ENCODE assay signal across 22 cellular contexts in genomic region chr6:40353967-40354452, GRCh38.
DNase-seq lines count a peak whose midpoint lies in the region; ATAC-seq and TF ChIP-seq lines count a peak whose summit lies in the region.
"Had no signal": no experiment of that assay in that cellular context is flagged by ENCODE, and none has a peak within 500 bp of the region (broad histone marks: within the 10 kb centered on the region; RNA-seq: fewer than 3 reads in every experiment).

No MANE protein-coding gene starts in this region.

- TF ChIP-seq CTCF in upper lobe of right lung (IDR thresholded peaks at IDR 0.05) = no peak

- peaks cover 0 to 10% (median 0%) of the 10 kb centered on the region in 7 donors for H3K4me1 Mint-ChIP-seq in naive thymus-derived CD4-positive, alpha-beta T cell
- H3K4me1 Mint-ChIP-seq: IgD-negative memory B cell had no signal

- H3K9me3 ChIP-seq in upper lobe of right lung = no peaks in the 10 kb centered on the region
- no peaks in the 10 kb centered on the region for H3K9me3 ChIP-seq in naive thymus-derived CD4-positive, alpha-beta T cell (ENCODE audit: control insufficient read depth in 2 of 3, low read length in 3 of 3)
- H3K9me3 ChIP-seq: Peyer's patch, SJCRH30 had no signal

- H3K4me1 ChIP-seq in upper lobe of right lung = no peaks in the 10 kb centered on the region
- H3K4me1 ChIP-seq in naive thymus-derived CD4-positive, alpha-beta T cell (ENCODE audit: control insufficient read depth in 2 of 2, insufficient read depth in 2 of 2, low read length in 2 of 2) = no peaks in the 10 kb centered on the region
- H3K4me1 ChIP-seq: Peyer's patch had no signal

- H3K27me3 ChIP-seq in upper lobe of right lung = no peaks in the 10 kb centered on the region
- no peaks in the 10 kb centered on the region for H3K27me3 ChIP-seq in naive thymus-derived CD4-positive, alpha-beta T cell (ENCODE audit: control insufficient read depth in 2 of 2, insufficient read depth in 2 of 2, low read length in 2 of 2)
- H3K27me3 ChIP-seq: Peyer's patch, SJCRH30 had no signal

- DNase-seq in activated CD8-positive, alpha-beta memory T cell treated with anti-CD3 and anti-CD28 coated beads for 24 hours = peak; percentile 28
- DNase-seq in activated CD8-positive, alpha-beta memory T cell treated with anti-CD3 and anti-CD28 coated beads, Interleukin-2, amount 50 U/mL, for 4 hours = no peak
- DNase-seq in OCI-M1 (lab: John Stamatoyannopoulos, UW) (peak; percentile 54), iPS-NIHi7 (ENCODE audit: extremely low spot score) (peak; percentile 5), upper lobe of right lung (no peak), DMS114 treated with DMSO at 0.1 percent for 48 hours (lab: John Stamatoyannopoulos, UW; ENCODE audit: unreplicated experiment) (no peak), NCI-H2081 (lab: John Stamatoyannopoulos, UW) (no peak)
- no peak for DNase-seq in naive thymus-derived CD4-positive, alpha-beta T cell
- DNase-seq: AML-193; C1 segment of cervical spinal cord; CD8-positive, alpha-beta T cell; DMS153; HCEC 1CT; NCI-H1694 treated with DMSO at 0.1 percent for 48 hours; NCI-H2107; NCI-H510A; NCI-H748 treated with DMSO at 0.1 percent for 48 hours; NK-92 treated with Interleukin-12 subunit alpha and Interleukin-12 subunit beta, amount 100 ng/mL, for 24 hours; Peyer's patch; SJCRH30 had no signal

- H3K27me3 Mint-ChIP-seq in naive thymus-derived CD4-positive, alpha-beta T cell = no peaks in the 10 kb centered on the region
- H3K27me3 Mint-ChIP-seq: IgD-negative memory B cell had no signal

- peaks cover 0 to under 1% (median 0%) of the 10 kb centered on the region in 5 donors for H3K36me3 Mint-ChIP-seq in naive thymus-derived CD4-positive, alpha-beta T cell
- H3K36me3 Mint-ChIP-seq: CD8-positive, alpha-beta T cell; IgD-negative memory B cell had no signal

- H3K27ac ChIP-seq in upper lobe of right lung = no peak overlapping the region
- no peak overlapping the region for H3K27ac ChIP-seq in naive thymus-derived CD4-positive, alpha-beta T cell (ENCODE audit: low read depth, low read length)
- H3K27ac ChIP-seq: Peyer's patch, SJCRH30 had no signal

- ATAC-seq in upper lobe of right lung = peak; percentile 5
- no peak for ATAC-seq in naive thymus-derived CD4-positive, alpha-beta T cell
- ATAC-seq: CD8-positive, alpha-beta T cell; GM23338 had no signal

- H3K36me3 ChIP-seq in upper lobe of right lung = no peaks in the 10 kb centered on the region
- H3K36me3 ChIP-seq in naive thymus-derived CD4-positive, alpha-beta T cell (ENCODE audit: control insufficient read depth in 2 of 3, insufficient read depth in 3 of 3, low read length in 3 of 3) = no peaks in the 10 kb centered on the region
- H3K36me3 ChIP-seq: Peyer's patch, SJCRH30 had no signal

- intact Hi-C loops in upper lobe of right lung (cut with DNase I) = no loop called here
- intact Hi-C loops in naive thymus-derived CD4-positive, alpha-beta T cell (cut with micrococcal nuclease) = no loop called here

- H3K9me3 Mint-ChIP-seq in naive thymus-derived CD4-positive, alpha-beta T cell = no peaks in the 10 kb centered on the region
- H3K9me3 Mint-ChIP-seq: CD8-positive, alpha-beta T cell; GM23338; IgD-negative memory B cell had no signal

- CTCF ChIA-PET in naive thymus-derived CD4-positive, alpha-beta T cell (lab: Charles Lee) = no interaction called here

- no peak overlapping the region for H3K27ac Mint-ChIP-seq in naive thymus-derived CD4-positive, alpha-beta T cell
- H3K27ac Mint-ChIP-seq: CD8-positive, alpha-beta T cell; GM23338; IgD-negative memory B cell had no signal

- H3K4me3 ChIP-seq in upper lobe of right lung = no peak overlapping the region
- H3K4me3 ChIP-seq in naive thymus-derived CD4-positive, alpha-beta T cell (ENCODE audit: low read length) = no peak overlapping the region
- H3K4me3 ChIP-seq: GM23338, Peyer's patch, SJCRH30 had no signal

- no peak overlapping the region for H3K4me3 Mint-ChIP-seq in naive thymus-derived CD4-positive, alpha-beta T cell
- H3K4me3 Mint-ChIP-seq: CD8-positive, alpha-beta T cell; GM23338; IgD-negative memory B cell had no signal

- POLR2A ChIA-PET in naive thymus-derived CD4-positive, alpha-beta T cell (lab: Charles Lee) = no interaction called here

Comparison
In these comparisons a context has a peak if more than half of its experiments do, and no peak if none do; other contexts are left out.
1. DNase-seq: peak in activated CD8-positive, alpha-beta memory T cell treated with anti-CD3 and anti-CD28 coated beads for 24 hours (single experiment), OCI-M1 (single experiment) and iPS-NIHi7 (single experiment); none in activated CD8-positive, alpha-beta memory T cell treated with anti-CD3 and anti-CD28 coated beads, Interleukin-2, amount 50 U/mL, for 4 hours (single experiment), upper lobe of right lung (single experiment), DMS114 treated with DMSO at 0.1 percent for 48 hours (single experiment), NCI-H2081 (0 of 2) and naive thymus-derived CD4-positive, alpha-beta T cell (0 of 9).